Comparison of ENCODE assay signal across 15 cellular contexts in the genomic region with DNA sequence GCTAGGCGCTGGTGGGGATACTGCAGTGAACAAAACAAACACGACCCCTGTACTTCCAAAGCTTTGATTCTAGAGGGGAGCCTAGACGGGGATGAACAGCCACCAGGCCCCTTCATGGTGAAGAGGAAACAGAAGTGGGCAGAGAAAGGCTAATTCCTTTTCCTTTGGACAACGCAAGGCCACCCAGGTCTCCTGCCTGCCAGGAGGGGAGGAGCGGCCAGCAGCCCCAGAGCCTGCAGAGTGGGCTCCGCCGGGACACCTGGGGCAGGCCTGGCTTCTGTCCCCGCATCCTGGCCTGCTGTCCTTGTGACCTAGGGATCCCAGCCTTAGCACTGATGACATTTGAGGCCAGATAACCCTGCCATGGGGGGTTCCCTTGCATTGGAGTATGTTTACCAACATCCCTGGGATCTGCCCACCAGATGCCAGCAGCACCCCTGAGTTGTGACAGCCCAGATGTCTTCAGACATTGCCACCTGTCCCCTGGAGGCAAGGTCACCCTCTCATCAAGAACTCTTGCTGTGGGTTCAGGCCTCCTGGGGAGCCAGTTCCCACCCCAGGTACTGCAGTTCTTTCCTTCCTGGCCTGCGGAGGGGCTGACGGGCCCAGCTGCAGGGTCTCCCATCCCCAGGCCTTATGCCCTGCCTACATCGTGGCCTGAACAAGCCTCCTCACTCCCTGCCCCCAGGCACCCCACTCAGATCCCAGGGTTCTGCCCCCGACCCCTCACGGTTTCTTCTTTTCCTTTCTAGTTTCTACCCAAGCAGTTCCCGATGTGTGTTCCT.
"Had no signal": no experiment of that assay in that cellular context is flagged by ENCODE, and none has a peak within 500 bp of the region (broad histone marks: within the 10 kb centered on the region; RNA-seq: fewer than 3 reads in every experiment).

No MANE protein-coding gene starts in this region.

- DNase-seq: activated CD4-positive, alpha-beta T cell treated with anti-CD3 and anti-CD28 coated beads, Interleukin-2, amount 50 U/mL, for 48 hours; activated naive CD4-positive, alpha-beta T cell treated with Interleukin-2 at 50 U/mL for 16 hours; activated naive CD8-positive, alpha-beta T cell treated with anti-CD3 and anti-CD28 coated beads, Interleukin-2, amount 50 U/mL, for 24 hours; colonic mucosa; esophagus squamous epithelium; immature natural killer cell; stimulated activated CD4-positive, alpha-beta T cell treated with anti-CD3 and anti-CD28 coated beads, Interleukin-4, amount 100 ng/mL, for 4 hours; stimulated activated CD8-positive, alpha-beta memory T cell treated with anti-CD3 and anti-CD28 coated beads, Interleukin-4, amount 100 ng/mL, for 48 hours; stimulated activated naive CD4-positive, alpha-beta T cell treated with Interleukin-2 at 50 U/mL for 16 hours had no signal

- H3K4me3 Mint-ChIP-seq: activated naive CD8-positive, alpha-beta T cell treated with anti-CD3 and anti-CD28 coated beads, Interleukin-2, amount 50 U/mL, for 24 hours; activated T-helper 17 cell treated with anti-CD3 and anti-CD28 coated beads, Interleukin-2, amount 50 U/mL, for 72 hours; immature natural killer cell had no signal

- H3K27ac ChIP-seq: cardiac muscle cell, colonic mucosa, heart left ventricle, parathyroid adenoma, suprapubic skin, VCaP had no signal

- H3K27me3 Mint-ChIP-seq: activated naive CD8-positive, alpha-beta T cell treated with anti-CD3 and anti-CD28 coated beads, Interleukin-2, amount 50 U/mL, for 24 hours had no signal

- H3K27ac Mint-ChIP-seq: activated naive CD8-positive, alpha-beta T cell treated with anti-CD3 and anti-CD28 coated beads, Interleukin-2, amount 50 U/mL, for 24 hours; activated T-helper 17 cell treated with anti-CD3 and anti-CD28 coated beads, Interleukin-2, amount 50 U/mL, for 72 hours; immature natural killer cell had no signal

- H3K4me3 ChIP-seq: cardiac muscle cell, colonic mucosa, esophagus squamous epithelium, heart left ventricle, suprapubic skin had no signal

- H3K79me2 ChIP-seq: parathyroid adenoma had no signal

- H2AFZ ChIP-seq: parathyroid adenoma had no signal

- H3K9me3 ChIP-seq: colonic mucosa, esophagus squamous epithelium, heart left ventricle, suprapubic skin had no signal

- H3K4me1 ChIP-seq: colonic mucosa, suprapubic skin had no signal

- H3K27me3 ChIP-seq: cardiac muscle cell, colonic mucosa, esophagus squamous epithelium, heart left ventricle, suprapubic skin had no signal

- ATAC-seq: activated naive CD8-positive, alpha-beta T cell treated with anti-CD3 and anti-CD28 coated beads, Interleukin-2, amount 50 U/mL, for 24 hours; activated T-helper 17 cell treated with anti-CD3 and anti-CD28 coated beads, Interleukin-2, amount 50 U/mL, for 72 hours; heart left ventricle had no signal

- H3K9me3 Mint-ChIP-seq: activated naive CD8-positive, alpha-beta T cell treated with anti-CD3 and anti-CD28 coated beads, Interleukin-2, amount 50 U/mL, for 24 hours; activated T-helper 17 cell treated with anti-CD3 and anti-CD28 coated beads, Interleukin-2, amount 50 U/mL, for 72 hours; immature natural killer cell had no signal

- H3K4me1 Mint-ChIP-seq: activated naive CD8-positive, alpha-beta T cell treated with anti-CD3 and anti-CD28 coated beads, Interleukin-2, amount 50 U/mL, for 24 hours; activated T-helper 17 cell treated with anti-CD3 and anti-CD28 coated beads, Interleukin-2, amount 50 U/mL, for 72 hours; immature natural killer cell had no signal

- H3K9ac ChIP-seq: parathyroid adenoma had no signal

- H3K36me3 Mint-ChIP-seq: immature natural killer cell had no signal

- H3K36me3 ChIP-seq: cardiac muscle cell, colonic mucosa had no signal
